ENCODE assay signal across 20 cellular contexts in genomic region chr5:126809932-126810331, GRCh38. TPM values are rescaled to one million over a fixed set of nuclear protein-coding genes. Genes with fewer than 3 reads are reported as not detected.
DNase-seq lines count a peak whose midpoint lies in the region; FAIRE-seq and TF ChIP-seq lines count a peak whose summit lies in the region.
"Had no signal": no experiment of that assay in that cellular context is flagged by ENCODE, and none has a peak within 500 bp of the region (broad histone marks: within the 10 kb centered on the region; RNA-seq: fewer than 3 reads in every experiment).

No MANE protein-coding gene starts in this region.

- no peak overlapping the region for H3K4me2 ChIP-seq in osteoblast (ENCODE audit: insufficient read depth, low read length)
- H3K4me2 ChIP-seq: neural progenitor cell had no signal

- H3K36me3 Mint-ChIP-seq in activated T-cell treated with anti-CD3 and anti-CD28 coated beads, Interleukin-2, amount 50 U/mL, for 24 hours (ENCODE audit: low read depth), result peaks cover 95% of the 10 kb centered on the region
- peaks cover 57% of the 10 kb centered on the region for H3K36me3 Mint-ChIP-seq in activated naive CD8-positive, alpha-beta T cell treated with anti-CD3 and anti-CD28 coated beads for 36 hours
- peaks cover 71% of the 10 kb centered on the region for H3K36me3 Mint-ChIP-seq in T-helper 2 cell treated with Interferon-gamma antibody and Interleukin-4, amounts not matched to agents 5 μg/mL and 100 μg/mL, for 36 hours (ENCODE audit: low read depth)

- no peak overlapping the region for H3K9ac ChIP-seq in kidney (ENCODE audit: low read length in 2 of 2)
- H3K9ac ChIP-seq: GM23248, neural progenitor cell had no signal

- no peaks in the 10 kb centered on the region for H3K9me3 Mint-ChIP-seq in activated T-cell treated with anti-CD3 and anti-CD28 coated beads, Interleukin-2, amount 50 U/mL, for 24 hours
- no peaks in the 10 kb centered on the region for H3K9me3 Mint-ChIP-seq in activated naive CD8-positive, alpha-beta T cell treated with anti-CD3 and anti-CD28 coated beads for 36 hours
- no peaks in the 10 kb centered on the region for H3K9me3 Mint-ChIP-seq in T-helper 2 cell treated with Interferon-gamma antibody and Interleukin-4, amounts not matched to agents 5 μg/mL and 100 μg/mL, for 36 hours
- H3K9me3 Mint-ChIP-seq: neural progenitor cell, type B pancreatic cell had no signal

- H3K27ac Mint-ChIP-seq in activated T-cell treated with anti-CD3 and anti-CD28 coated beads, Interleukin-2, amount 50 U/mL, for 24 hours, result peak overlapping the region; percentile 93
- peak overlapping the region; percentile 57 for H3K27ac Mint-ChIP-seq in activated naive CD8-positive, alpha-beta T cell treated with anti-CD3 and anti-CD28 coated beads for 36 hours
- H3K27ac Mint-ChIP-seq in T-helper 2 cell treated with Interferon-gamma antibody and Interleukin-4, amounts not matched to agents 5 μg/mL and 100 μg/mL, for 36 hours, result no peak overlapping the region
- H3K27ac Mint-ChIP-seq: neural progenitor cell, type B pancreatic cell had no signal

- H3K4me3 ChIP-seq in osteoblast (ENCODE audit: insufficient read depth, low read length) (no peak overlapping the region), kidney (ENCODE audit: low read length in 2 of 2) (no peak overlapping the region)
- H3K4me3 ChIP-seq: ascending aorta, GM23248, neural progenitor cell had no signal

- intact Hi-C loops in kidney (cut with DNase I), result no loop called here

- H3K27ac ChIP-seq in osteoblast (ENCODE audit: low read depth, low read length) (peak overlapping the region; percentile 19), kidney (ENCODE audit: low read depth in 2 of 2, low read length in 2 of 2) (no peak overlapping the region)
- H3K27ac ChIP-seq: ascending aorta, GM23248, neural progenitor cell had no signal

- H3K9me3 ChIP-seq in osteoblast (ENCODE audit: low read depth, low read length) (no peaks in the 10 kb centered on the region), kidney (ENCODE audit: control insufficient read depth in 1 of 2, low read length in 2 of 2) (no peaks in the 10 kb centered on the region)
- H3K9me3 ChIP-seq: ascending aorta had no signal

- no peak for DNase-seq in activated T-cell treated with anti-CD3 and anti-CD28 coated beads, Interleukin-2, amount 50 U/mL, for 24 hours
- DNase-seq in activated T-cell treated with anti-CD3 and anti-CD28 coated beads for 4 hours, result no peak
- DNase-seq in KBM-7, result peak; percentile 14
- DNase-seq in activated naive CD8-positive, alpha-beta T cell treated with anti-CD3 and anti-CD28 coated beads for 36 hours, result no peak
- no peak for DNase-seq in osteoblast (ENCODE audit: insufficient read length, low spot score, missing footprints)
- DNase-seq in kidney, result no peak
- DNase-seq in stimulated activated CD4-positive, alpha-beta T cell treated with anti-CD3 and anti-CD28 coated beads, Interleukin-4, amount 100 ng/mL, for 24 hours, result no peak
- no peak for DNase-seq in T-helper 2 cell treated with Interferon-gamma antibody and Interleukin-4, amounts not matched to agents 5 μg/mL and 100 μg/mL, for 36 hours (ENCODE audit: low spot score)
- DNase-seq: activated CD4-positive, alpha-beta T cell treated with anti-CD3 and anti-CD28 coated beads, Interleukin-2, amount 50 U/mL, for 4 hours; GM23248; mesendoderm; NCI-H1436; NK-92 treated with Interleukin-12 subunit alpha and Interleukin-12 subunit beta, amount 100 ng/mL, for 24 hours; retina; stimulated activated CD4-positive, alpha-beta T cell treated with anti-CD3 and anti-CD28 coated beads, Interleukin-12 subunit alpha, Interleukin-12 subunit beta, amount 100 ng/mL, for 4 hours had no signal

- H3K4me1 Mint-ChIP-seq in activated T-cell treated with anti-CD3 and anti-CD28 coated beads, Interleukin-2, amount 50 U/mL, for 24 hours (ENCODE audit: low read depth), result peaks cover 58% of the 10 kb centered on the region
- H3K4me1 Mint-ChIP-seq in activated naive CD8-positive, alpha-beta T cell treated with anti-CD3 and anti-CD28 coated beads for 36 hours, result peaks cover 28% of the 10 kb centered on the region
- H3K4me1 Mint-ChIP-seq in T-helper 2 cell treated with Interferon-gamma antibody and Interleukin-4, amounts not matched to agents 5 μg/mL and 100 μg/mL, for 36 hours (ENCODE audit: low read depth), result peaks cover 46% of the 10 kb centered on the region
- H3K4me1 Mint-ChIP-seq: neural progenitor cell had no signal

- no peaks in the 10 kb centered on the region for H3K27me3 Mint-ChIP-seq in activated T-cell treated with anti-CD3 and anti-CD28 coated beads, Interleukin-2, amount 50 U/mL, for 24 hours
- H3K27me3 Mint-ChIP-seq in activated naive CD8-positive, alpha-beta T cell treated with anti-CD3 and anti-CD28 coated beads for 36 hours, result no peaks in the 10 kb centered on the region
- no peaks in the 10 kb centered on the region for H3K27me3 Mint-ChIP-seq in T-helper 2 cell treated with Interferon-gamma antibody and Interleukin-4, amounts not matched to agents 5 μg/mL and 100 μg/mL, for 36 hours (ENCODE audit: low read depth)
- H3K27me3 Mint-ChIP-seq: type B pancreatic cell had no signal

- H3K36me3 ChIP-seq in osteoblast (ENCODE audit: insufficient read depth, low read length) (peaks cover 13% of the 10 kb centered on the region), kidney (ENCODE audit: control insufficient read depth in 1 of 2, insufficient read depth in 2 of 2, low read length in 2 of 2) (no peaks in the 10 kb centered on the region)
- H3K36me3 ChIP-seq: ascending aorta had no signal

- H4K20me1 ChIP-seq in osteoblast (ENCODE audit: insufficient read depth, low read length), result no peaks in the 10 kb centered on the region

- TF ChIP-seq CTCF in osteoblast (IDR thresholded peaks at IDR 0.05; ENCODE audit: extremely low read depth, low read depth, low read length) (no peak), kidney (IDR thresholded peaks at IDR 0.05; ENCODE audit: borderline replicate concordance, extremely low read depth, insufficient read depth) (no peak)

- in situ Hi-C loops in KBM-7 (cut with MboI; ENCODE audit: low pct_unique_long_range_greater_than_20kb, low sequenced_read_pairs), result no loop called here

- H3K4me3 Mint-ChIP-seq in activated T-cell treated with anti-CD3 and anti-CD28 coated beads, Interleukin-2, amount 50 U/mL, for 24 hours, result no peak overlapping the region
- H3K4me3 Mint-ChIP-seq in activated naive CD8-positive, alpha-beta T cell treated with anti-CD3 and anti-CD28 coated beads for 36 hours, result no peak overlapping the region
- H3K4me3 Mint-ChIP-seq in T-helper 2 cell treated with Interferon-gamma antibody and Interleukin-4, amounts not matched to agents 5 μg/mL and 100 μg/mL, for 36 hours, result no peak overlapping the region
- H3K4me3 Mint-ChIP-seq: neural progenitor cell, type B pancreatic cell had no signal

- FAIRE-seq in kidney (lab: Jason Lieb, UNC), result no peak
- FAIRE-seq: endometrium, HTR-8/SVneo had no signal

- peak overlapping the region; percentile 21 for H2AFZ ChIP-seq in osteoblast (ENCODE audit: low read length)
- H2AFZ ChIP-seq: GM23248, neural progenitor cell had no signal

- H3K27me3 ChIP-seq in osteoblast (ENCODE audit: insufficient read depth, low read length), result no peaks in the 10 kb centered on the region
- H3K27me3 ChIP-seq: ascending aorta, neural progenitor cell had no signal

- H3K79me2 ChIP-seq in osteoblast (ENCODE audit: insufficient read depth, low read length), result peaks cover 9% of the 10 kb centered on the region

- H3K4me1 ChIP-seq in osteoblast (ENCODE audit: insufficient read depth, low read length), result peaks cover 26% of the 10 kb centered on the region
- H3K4me1 ChIP-seq in kidney (ENCODE audit: control insufficient read depth in 1 of 2, insufficient read depth in 1 of 2, low read depth in 1 of 2, low read length in 2 of 2), result no peaks in the 10 kb centered on the region
- H3K4me1 ChIP-seq: neural progenitor cell had no signal

RNA-seq across cellular contexts. Expression of gene LMNB1, which starts 33.0 kb away (rescaled TPM):
- total RNA-seq in activated naive CD8-positive, alpha-beta T cell treated with anti-CD3 and anti-CD28 coated beads for 36 hours, result 100 to 1,000 TPM; 229 to 231 TPM
- 7.2 and 7.7 TPM in 2 replicates for total RNA-seq in osteoblast
- total RNA-seq in kidney, result 10.3 TPM
- polyA plus RNA-seq in kidney (ENCODE audit: insufficient read depth, low read depth, low replicate concordance), result 1.7 TPM

Comparison
In these comparisons a context has a peak if more than half of its experiments do, and no peak if none do; other contexts are left out.
1. RNA of gene LMNB1, which starts 33.0 kb away (total RNA-seq): 229 to 231 TPM in activated naive CD8-positive, alpha-beta T cell treated with anti-CD3 and anti-CD28 coated beads for 36 hours; 10.3 TPM in kidney (single experiment) and 7.2 to 7.7 TPM in osteoblast; every median in the first group is over 10 times any median in the second.